11 cellular contexts compared by ENCODE assay signal in genomic region chr11:34869425-34869824, GRCh38. TPM values are rescaled to one million over a fixed set of nuclear protein-coding genes. Genes with fewer than 3 reads are reported as not detected.
DNase-seq lines count a peak whose midpoint lies in the region; ATAC-seq and TF ChIP-seq lines count a peak whose summit lies in the region.
"Had no signal": no experiment of that assay in that cellular context is flagged by ENCODE, and none has a peak within 500 bp of the region (broad histone marks: within the 10 kb centered on the region; RNA-seq: fewer than 3 reads in every experiment).

No MANE protein-coding gene starts in this region.

- TF ChIP-seq CTCF in 22Rv1 (IDR thresholded peaks at IDR 0.05) (peak; percentile 14; the same call in 1 of the 2 replicates), GM12875 (IDR thresholded peaks at IDR 0.05; ENCODE audit: borderline replicate concordance, insufficient read depth, low read depth, low read length) (peak; percentile 22; the same call in 1 of the 2 replicates), endothelial cell (IDR thresholded peaks at IDR 0.05; ENCODE audit: unreplicated experiment) (peak; percentile 43), mesothelial cell of epicardium (IDR thresholded peaks at IDR 0.05; ENCODE audit: unreplicated experiment) (no peak)

- H3K27me3 Mint-ChIP-seq in endothelial cell (ENCODE audit: unreplicated experiment) (peaks cover 2% of the 10 kb centered on the region), mesothelial cell of epicardium (ENCODE audit: low read depth) (no peaks in the 10 kb centered on the region)

- no peak overlapping the region for H3K4me3 ChIP-seq in GM12875 (ENCODE audit: low read depth, low read length)
- H3K4me3 ChIP-seq: thyroid gland had no signal

- no peak overlapping the region for H3K4me3 Mint-ChIP-seq in endothelial cell (ENCODE audit: unreplicated experiment)
- H3K4me3 Mint-ChIP-seq in mesothelial cell of epicardium = no peak overlapping the region

- H3K27ac Mint-ChIP-seq in endothelial cell (ENCODE audit: unreplicated experiment) (no peak overlapping the region), mesothelial cell of epicardium (no peak overlapping the region)
- peak overlapping the region in 1 of 2 donors; percentile 32 for H3K27ac Mint-ChIP-seq in activated naive CD4-positive, alpha-beta T cell treated with anti-CD3 and anti-CD28 coated beads, Interleukin-2, amount 50 U/mL, for 72 hours

- DNase-seq in NCI-H69 (lab: John Stamatoyannopoulos, UW) (peak; percentile 52), endothelial cell (ENCODE audit: low spot score) (no peak), mesothelial cell of epicardium (ENCODE audit: low spot score in 2 of 2, unreplicated experiment in 2 of 2) (no peak), CD1c-positive myeloid dendritic cell (ENCODE audit: extremely low spot score) (no peak)
- DNase-seq in activated naive CD4-positive, alpha-beta T cell treated with anti-CD3 and anti-CD28 coated beads, Interleukin-2, amount 50 U/mL, for 72 hours (ENCODE audit: low spot score in 2 of 2) = no peak
- DNase-seq: activated T-cell treated with anti-CD3 and anti-CD28 coated beads for 4 hours, BE2C, thyroid gland had no signal

- no peaks in the 10 kb centered on the region for H3K9me3 Mint-ChIP-seq in endothelial cell (ENCODE audit: unreplicated experiment)
- no peaks in the 10 kb centered on the region for H3K9me3 Mint-ChIP-seq in activated naive CD4-positive, alpha-beta T cell treated with anti-CD3 and anti-CD28 coated beads, Interleukin-2, amount 50 U/mL, for 72 hours
- H3K9me3 Mint-ChIP-seq in mesothelial cell of epicardium = peaks cover 3% of the 10 kb centered on the region

- no peak for ATAC-seq in activated naive CD4-positive, alpha-beta T cell treated with anti-CD3 and anti-CD28 coated beads, Interleukin-2, amount 50 U/mL, for 72 hours
- ATAC-seq in HG03196 (IDR thresholded peaks at IDR 0.05; ENCODE audit: unreplicated experiment) = no peak

- peaks cover 6% of the 10 kb centered on the region for H3K4me1 Mint-ChIP-seq in endothelial cell (ENCODE audit: unreplicated experiment)
- no peaks in the 10 kb centered on the region for H3K4me1 Mint-ChIP-seq in mesothelial cell of epicardium

- H3K27ac ChIP-seq in 22Rv1 = no peak overlapping the region
- H3K27ac ChIP-seq: thyroid gland had no signal

- H3K36me3 Mint-ChIP-seq in endothelial cell (ENCODE audit: low read depth, unreplicated experiment) (peaks cover 4% of the 10 kb centered on the region), mesothelial cell of epicardium (peaks cover 26% of the 10 kb centered on the region)
- no peaks in the 10 kb centered on the region for H3K36me3 Mint-ChIP-seq in activated naive CD4-positive, alpha-beta T cell treated with anti-CD3 and anti-CD28 coated beads, Interleukin-2, amount 50 U/mL, for 72 hours

RNA-seq across cellular contexts. Expression of gene APIP, which starts 46.8 kb away (rescaled TPM):
- total RNA-seq in endothelial cell (ENCODE audit: unreplicated experiment) (13.0 TPM), mesothelial cell of epicardium (22.9 to 23.9 TPM (median 22.9 TPM) in 3 replicates)
- total RNA-seq in activated naive CD4-positive, alpha-beta T cell treated with anti-CD3 and anti-CD28 coated beads, Interleukin-2, amount 50 U/mL, for 72 hours = 10 to 100 TPM; 29.4 to 30.1 TPM

RNA-seq across cellular contexts. Expression of gene PDHX, which starts 47.0 kb away (rescaled TPM):
- total RNA-seq in endothelial cell (ENCODE audit: unreplicated experiment) (31.8 TPM), mesothelial cell of epicardium (43.0 to 47.1 TPM (median 43.6 TPM) in 3 replicates)
- total RNA-seq in activated naive CD4-positive, alpha-beta T cell treated with anti-CD3 and anti-CD28 coated beads, Interleukin-2, amount 50 U/mL, for 72 hours = 10 to 100 TPM; 32.7 to 34.6 TPM
